ENCODE assay signal across 1 cellular context in genomic region chr4:109434793-109435080, GRCh38.
TF ChIP-seq lines count a peak whose summit lies in the region.

No MANE protein-coding gene starts in this region.

TF ChIP-seq in K562, 482 proteins besides CTCF, POLR2A, EP300 and RAD21 (continued from another document):
- TF ChIP-seq RREB1 (CRISPR knock-in tag; IDR thresholded peaks at IDR 0.05), result no peak
- TF ChIP-seq TEAD1 (CRISPR knock-in tag; IDR thresholded peaks at IDR 0.05), result no peak
- TF ChIP-seq ZNF133 (CRISPR knock-in tag; IDR thresholded peaks at IDR 0.05), result no peak
- no peak for TF ChIP-seq ATF1 (CRISPR knock-in tag; IDR thresholded peaks at IDR 0.05)
- TF ChIP-seq ATF1 (tag; IDR thresholded peaks at IDR 0.05), result no peak
- no peak for TF ChIP-seq ZNF507 (tag; conservative IDR thresholded peaks at IDR 0.05)
- TF ChIP-seq ZNF280B (CRISPR knock-in tag; IDR thresholded peaks at IDR 0.05), result no peak
- no peak for TF ChIP-seq RBM34 (IDR thresholded peaks at IDR 0.05; ENCODE audit: borderline replicate concordance, insufficient read depth, low read length)
- no peak for TF ChIP-seq ZNF76 (CRISPR knock-in tag; IDR thresholded peaks at IDR 0.05; ENCODE audit: borderline replicate concordance)
- TF ChIP-seq MAFG (tag; conservative IDR thresholded peaks at IDR 0.05), result no peak
- TF ChIP-seq ZNF217 (CRISPR knock-in tag; IDR thresholded peaks at IDR 0.05), result no peak
- TF ChIP-seq SLC30A9 (CRISPR knock-in tag; IDR thresholded peaks at IDR 0.05), result no peak
- TF ChIP-seq FOXJ2 (tag; IDR thresholded peaks at IDR 0.05), result no peak
